8 cellular contexts compared by ENCODE assay signal in genomic region chr1:112618721-112619517, GRCh38. TPM values are rescaled to one million over a fixed set of nuclear protein-coding genes. Genes with fewer than 3 reads are reported as not detected.
DNase-seq lines count a peak whose midpoint lies in the region; ATAC-seq and TF ChIP-seq lines count a peak whose summit lies in the region.

ST7L (minus strand) TSS chr1:112619141; CDS start chr1:112619113, 28 bp downstream.

- CTCF ChIA-PET in naive thymus-derived CD4-positive, alpha-beta T cell (lab: Charles Lee): interaction anchor here (0.6 to 2.0 kb wide), 3 partner anchors 55 to 227 kb away, joined by 3 to 6 read pairs (median 3); partner anchors contain the start of gene MOV10

- no peak for TF ChIP-seq POLR2A in Peyer's patch (IDR thresholded peaks at IDR 0.05)

- peak; percentile 26 for ATAC-seq in naive thymus-derived CD4-positive, alpha-beta T cell
- ATAC-seq in stimulated activated naive B cell treated with anti-CD40 and anti-IgM and Interleukin-4, amounts not matched to agents 10 μg/mL and 1 μg/mL and 100 μg/mL, for 72 hours (replicated peaks): peak; percentile 40 to 46
- no peak for ATAC-seq in HG02870 (IDR thresholded peaks at IDR 0.05; ENCODE audit: unreplicated experiment)

- POLR2A ChIA-PET in naive thymus-derived CD4-positive, alpha-beta T cell (lab: Charles Lee): interaction anchor here (0.7 to 7.0 kb wide), 26 partner anchors 10 to 1946 kb away, joined by 3 to 76 read pairs (median 4); partner anchors contain the start of genes LRIG2, MOV10, PPM1J and RHOC

- peaks cover 0 to 15% (median 4%) of the 10 kb centered on the region in 5 donors for H3K36me3 Mint-ChIP-seq in naive thymus-derived CD4-positive, alpha-beta T cell
- peaks cover 12 to 34% of the 10 kb centered on the region in 2 donors for H3K36me3 Mint-ChIP-seq in stimulated activated naive B cell treated with anti-CD40 and anti-IgM and Interleukin-4, amounts not matched to agents 10 μg/mL and 1 μg/mL and 100 μg/mL, for 72 hours

- peaks cover 0 to 24% (median 2%) of the 10 kb centered on the region in 4 donors for H3K4me1 ChIP-seq in Peyer's patch
- H3K4me1 ChIP-seq in naive thymus-derived CD4-positive, alpha-beta T cell (ENCODE audit: control insufficient read depth in 2 of 2, insufficient read depth in 2 of 2, low read length in 2 of 2): peaks cover 17 to 19% of the 10 kb centered on the region in 2 donors

- peak; percentile 75 for DNase-seq in EL
- peak; percentile 59 for DNase-seq in HT1080 (ENCODE audit: low read depth)
- DNase-seq in Peyer's patch: peak; percentile 47 to 83 (median 82)
- peak; percentile 52 for DNase-seq in activated effector memory CD4-positive, alpha-beta T cell treated with Interleukin-2 at 50 U/mL for 16 hours
- peak; percentile 70 for DNase-seq in fibroblast of mammary gland (ENCODE audit: low read depth)
- DNase-seq in naive thymus-derived CD4-positive, alpha-beta T cell: peak; percentile 53 to 73 (median 71)
- DNase-seq in stimulated activated naive B cell treated with anti-CD40 and anti-IgM and Interleukin-4, amounts not matched to agents 10 μg/mL and 1 μg/mL and 100 μg/mL, for 72 hours: peak; percentile 60

- H3K36me3 ChIP-seq in Peyer's patch: peaks cover 0 to 17% (median 0%) of the 10 kb centered on the region in 3 donors
- H3K36me3 ChIP-seq in naive thymus-derived CD4-positive, alpha-beta T cell (ENCODE audit: control insufficient read depth in 2 of 3, insufficient read depth in 3 of 3, low read length in 3 of 3): peaks cover 0 to 11% (median 0%) of the 10 kb centered on the region in 3 experiments

- H3K4me3 ChIP-seq in Peyer's patch (peak within 1 kb of the TSS; percentile 70 to 86 (median 72)), fibroblast of mammary gland (ENCODE audit: control insufficient read depth, low read depth, low read length) (peak within 1 kb of the TSS; percentile 100)
- peak within 1 kb of the TSS; percentile 93 for H3K4me3 ChIP-seq in naive thymus-derived CD4-positive, alpha-beta T cell (ENCODE audit: low read length)

- no peaks in the 10 kb centered on the region for H3K9me3 ChIP-seq in Peyer's patch
- no peaks in the 10 kb centered on the region for H3K9me3 ChIP-seq in naive thymus-derived CD4-positive, alpha-beta T cell (ENCODE audit: control insufficient read depth in 2 of 3, low read length in 3 of 3)

- peaks cover 24 to 48% (median 40%) of the 10 kb centered on the region in 7 donors for H3K4me1 Mint-ChIP-seq in naive thymus-derived CD4-positive, alpha-beta T cell
- H3K4me1 Mint-ChIP-seq in stimulated activated naive B cell treated with anti-CD40 and anti-IgM and Interleukin-4, amounts not matched to agents 10 μg/mL and 1 μg/mL and 100 μg/mL, for 72 hours: peaks cover 6 to 30% of the 10 kb centered on the region in 2 donors

- peak within 1 kb of the TSS; percentile 94 to 99 (median 96) for H3K27ac ChIP-seq in Peyer's patch
- peak within 1 kb of the TSS; percentile 100 for H3K27ac ChIP-seq in naive thymus-derived CD4-positive, alpha-beta T cell (ENCODE audit: low read depth, low read length)

- peaks cover 0 to 1% (median 0%) of the 10 kb centered on the region in 5 donors for H3K27me3 Mint-ChIP-seq in naive thymus-derived CD4-positive, alpha-beta T cell
- H3K27me3 Mint-ChIP-seq in stimulated activated naive B cell treated with anti-CD40 and anti-IgM and Interleukin-4, amounts not matched to agents 10 μg/mL and 1 μg/mL and 100 μg/mL, for 72 hours: no peaks in the 10 kb centered on the region

- H3K4me3 Mint-ChIP-seq in naive thymus-derived CD4-positive, alpha-beta T cell: peak within 1 kb of the TSS; percentile 98 to 100 (median 99)
- peak within 1 kb of the TSS; percentile 91 to 99 for H3K4me3 Mint-ChIP-seq in stimulated activated naive B cell treated with anti-CD40 and anti-IgM and Interleukin-4, amounts not matched to agents 10 μg/mL and 1 μg/mL and 100 μg/mL, for 72 hours

- peak within 1 kb of the TSS; percentile 99 to 100 (median 100) for H3K27ac Mint-ChIP-seq in naive thymus-derived CD4-positive, alpha-beta T cell
- H3K27ac Mint-ChIP-seq in stimulated activated naive B cell treated with anti-CD40 and anti-IgM and Interleukin-4, amounts not matched to agents 10 μg/mL and 1 μg/mL and 100 μg/mL, for 72 hours: peak within 1 kb of the TSS; percentile 99

- H3K9me3 Mint-ChIP-seq in naive thymus-derived CD4-positive, alpha-beta T cell: peaks cover 0 to 4% (median 0%) of the 10 kb centered on the region in 11 donors
- no peaks in the 10 kb centered on the region for H3K9me3 Mint-ChIP-seq in stimulated activated naive B cell treated with anti-CD40 and anti-IgM and Interleukin-4, amounts not matched to agents 10 μg/mL and 1 μg/mL and 100 μg/mL, for 72 hours

- no peaks in the 10 kb centered on the region for H3K27me3 ChIP-seq in Peyer's patch
- no peaks in the 10 kb centered on the region for H3K27me3 ChIP-seq in naive thymus-derived CD4-positive, alpha-beta T cell (ENCODE audit: control insufficient read depth in 2 of 2, insufficient read depth in 2 of 2, low read length in 2 of 2)

- intact Hi-C loops in naive thymus-derived CD4-positive, alpha-beta T cell (cut with micrococcal nuclease): loop anchor here (1.0 to 10.0 kb wide), 17 partner anchors 55 to 1727 kb away; partner anchors contain the start of genes LRIG2 (in 2 of the 2), PPM1J (in 2 of the 2), PTPN22 (in 2 of the 2) and RHOC (in 2 of the 2)

- TF ChIP-seq CTCF in Peyer's patch (IDR thresholded peaks at IDR 0.05): no peak
- TF ChIP-seq CTCF in fibroblast of mammary gland (conservative IDR thresholded peaks at IDR 0.05; ENCODE audit: control insufficient read depth, insufficient read depth, low read depth, low read length): no peak

RNA-seq across cellular contexts. Expression of gene ST7L, which starts in this region (rescaled TPM):
- total RNA-seq in HT1080 (2014; rRNA removed; shearing (Covaris generic)): 19.3 and 23.3 TPM in 2 replicates
- polyA plus RNA-seq in HT1080 (2015; cell fraction: cytosol; rRNA removed): 21.8 and 22.3 TPM in 2 replicates
- 37.3 and 44.1 TPM in 2 replicates for polyA plus RNA-seq in HT1080 (2015; cell fraction: nucleus; rRNA removed)
- total RNA-seq in Peyer's patch: 10 to 100 TPM; 24.9 to 50.3 (median 33.9) TPM
- total RNA-seq in naive thymus-derived CD4-positive, alpha-beta T cell: 10 to 100 TPM; 15.7 to 26.8 (median 24.8) TPM
- 10 to 100 TPM; 14.0 to 14.2 TPM for polyA plus RNA-seq in naive thymus-derived CD4-positive, alpha-beta T cell
